In genomic region chrX:111352424-111352823, GRCh38 we compare ENCODE assay signal across 12 cellular contexts. TPM values are rescaled to one million over a fixed set of nuclear protein-coding genes. Genes with fewer than 3 reads are reported as not detected.
DNase-seq lines count a peak whose midpoint lies in the region; ATAC-seq, FAIRE-seq and TF ChIP-seq lines count a peak whose summit lies in the region.
"Had no signal": no experiment of that assay in that cellular context is flagged by ENCODE, and none has a peak within 500 bp of the region (broad histone marks: within the 10 kb centered on the region; RNA-seq: fewer than 3 reads in every experiment).

No MANE protein-coding gene starts in this region.

- no peaks in the 10 kb centered on the region for H3K27me3 Mint-ChIP-seq in astrocyte (ENCODE audit: low read depth, unreplicated experiment)
- H3K27me3 Mint-ChIP-seq: activated naive CD8-positive, alpha-beta T cell treated with anti-CD3 and anti-CD28 coated beads, Interleukin-2, amount 50 U/mL, for 24 hours had no signal

- peak; percentile 79 for FAIRE-seq in astrocyte (lab: Jason Lieb, UNC)

- no peak for TF ChIP-seq CTCF in BE2C (IDR thresholded peaks at IDR 0.05; ENCODE audit: low read depth, low read length)
- TF ChIP-seq CTCF in astrocyte (IDR thresholded peaks at IDR 0.05; ENCODE audit: insufficient read depth, low read depth, low read length): no peak

- no peak for ATAC-seq in HG02798 (IDR thresholded peaks at IDR 0.05; ENCODE audit: poor library complexity, unreplicated experiment)
- ATAC-seq: activated naive CD8-positive, alpha-beta T cell treated with anti-CD3 and anti-CD28 coated beads, Interleukin-2, amount 50 U/mL, for 24 hours; natural killer cell treated with Interleukin-12 subunit alpha and Interleukin-12 subunit beta and Interleukin-15 and Interleukin-18, amount 100 ng/mL, for 72 hours had no signal

- H3K27me3 ChIP-seq in BE2C (no peaks in the 10 kb centered on the region), astrocyte (ENCODE audit: insufficient read depth, low read length) (no peaks in the 10 kb centered on the region)

- H2AFZ ChIP-seq in astrocyte (ENCODE audit: low read depth, low read length): no peak overlapping the region

- H4K20me1 ChIP-seq in astrocyte (ENCODE audit: insufficient read depth, low read length): no peaks in the 10 kb centered on the region

- H3K4me1 Mint-ChIP-seq in astrocyte (ENCODE audit: low read depth, unreplicated experiment): peaks cover 16% of the 10 kb centered on the region
- H3K4me1 Mint-ChIP-seq: activated naive CD8-positive, alpha-beta T cell treated with anti-CD3 and anti-CD28 coated beads, Interleukin-2, amount 50 U/mL, for 24 hours had no signal

- H3K9me3 Mint-ChIP-seq in astrocyte (ENCODE audit: unreplicated experiment): no peaks in the 10 kb centered on the region
- H3K9me3 Mint-ChIP-seq: activated naive CD8-positive, alpha-beta T cell treated with anti-CD3 and anti-CD28 coated beads, Interleukin-2, amount 50 U/mL, for 24 hours; natural killer cell treated with Interleukin-12 subunit alpha and Interleukin-12 subunit beta and Interleukin-15 and Interleukin-18, amount 100 ng/mL, for 72 hours had no signal

- H3K4me1 ChIP-seq in BE2C (peaks cover 9% of the 10 kb centered on the region), astrocyte (ENCODE audit: insufficient read depth, low read length) (no peaks in the 10 kb centered on the region)

- H3K27ac ChIP-seq in astrocyte (ENCODE audit: low read depth, low read length): no peak overlapping the region
- H3K27ac ChIP-seq: HL-60 had no signal

- DNase-seq in BE2C (peak; percentile 68), MV-4-11 (lab: John Stamatoyannopoulos, UW) (peak; percentile 78), astrocyte (ENCODE audit: low read depth) (peak; percentile 88), kidney tubule cell (ENCODE audit: low spot score) (peak; percentile 83), T-helper 2 cell (no peak), SIG-M5 treated with dmso at 0.1 percent for 504 hours (lab: John Stamatoyannopoulos, UW; ENCODE audit: unreplicated experiment) (no peak)
- DNase-seq in activated naive CD4-positive, alpha-beta T cell treated with anti-CD3 and anti-CD28 coated beads, Interleukin-2, amount 50 U/mL, for 16 hours: no peak
- DNase-seq: activated CD4-positive, alpha-beta T cell treated with anti-CD3 and anti-CD28 coated beads for 1 hour; activated naive CD8-positive, alpha-beta T cell treated with anti-CD3 and anti-CD28 coated beads, Interleukin-2, amount 50 U/mL, for 24 hours had no signal

- no peaks in the 10 kb centered on the region for H3K36me3 ChIP-seq in BE2C
- no peaks in the 10 kb centered on the region for H3K36me3 ChIP-seq in astrocyte (ENCODE audit: insufficient read depth, low read length)

- no peak overlapping the region for H3K9ac ChIP-seq in astrocyte (ENCODE audit: low read length)

- peak overlapping the region; percentile 2 for H3K4me3 Mint-ChIP-seq in astrocyte (ENCODE audit: unreplicated experiment)
- H3K4me3 Mint-ChIP-seq: activated naive CD8-positive, alpha-beta T cell treated with anti-CD3 and anti-CD28 coated beads, Interleukin-2, amount 50 U/mL, for 24 hours; natural killer cell treated with Interleukin-12 subunit alpha and Interleukin-12 subunit beta and Interleukin-15 and Interleukin-18, amount 100 ng/mL, for 72 hours had no signal

- H3K9me3 ChIP-seq in BE2C (no peaks in the 10 kb centered on the region), astrocyte (ENCODE audit: insufficient read depth, low read depth, low read length) (no peaks in the 10 kb centered on the region)

- H3K27ac Mint-ChIP-seq in astrocyte (ENCODE audit: unreplicated experiment): peak overlapping the region; percentile 92
- H3K27ac Mint-ChIP-seq: activated naive CD8-positive, alpha-beta T cell treated with anti-CD3 and anti-CD28 coated beads, Interleukin-2, amount 50 U/mL, for 24 hours; natural killer cell treated with Interleukin-12 subunit alpha and Interleukin-12 subunit beta and Interleukin-15 and Interleukin-18, amount 100 ng/mL, for 72 hours had no signal

- H3K4me2 ChIP-seq in astrocyte (ENCODE audit: low read length): no peak overlapping the region

- no peak overlapping the region for H3K4me3 ChIP-seq in BE2C (ENCODE audit: low read depth, low read length)
- H3K4me3 ChIP-seq in astrocyte (ENCODE audit: insufficient read depth, low read depth, low read length): no peak overlapping the region

- no peaks in the 10 kb centered on the region for H3K36me3 Mint-ChIP-seq in astrocyte (ENCODE audit: low read depth, unreplicated experiment)
- H3K36me3 Mint-ChIP-seq: natural killer cell treated with Interleukin-12 subunit alpha and Interleukin-12 subunit beta and Interleukin-15 and Interleukin-18, amount 100 ng/mL, for 72 hours had no signal

- no peaks in the 10 kb centered on the region for H3K79me2 ChIP-seq in astrocyte (ENCODE audit: insufficient read depth, low read length)

RNA-seq across cellular contexts. Expression of gene DCX, which starts 59.6 kb away (rescaled TPM):
- 33.7 TPM for polyA plus RNA-seq in BE2C (2012; ENCODE audit: insufficient read depth, insufficient read length, low read depth)
- total RNA-seq in astrocyte: 0.53 and 2.4 TPM in 2 replicates
- total RNA-seq: natural killer cell treated with Interleukin-12 subunit alpha and Interleukin-12 subunit beta and Interleukin-15 and Interleukin-18, amount 100 ng/mL, for 72 hours had no signal

Comparison
In these comparisons a context has a peak if more than half of its experiments do, and no peak if none do; other contexts are left out.
1. DNase-seq: peak in BE2C (single experiment), MV-4-11 (single experiment), astrocyte (single experiment) and kidney tubule cell (single experiment); none in T-helper 2 cell (0 of 5), activated naive CD4-positive, alpha-beta T cell treated with anti-CD3 and anti-CD28 coated beads, Interleukin-2, amount 50 U/mL, for 16 hours (single experiment) and SIG-M5 treated with dmso at 0.1 percent for 504 hours (single experiment).